32 cellular contexts compared by ENCODE assay signal in genomic region chr11:134628426-134628825, GRCh38.
"Had no signal": no experiment of that assay in that cellular context is flagged by ENCODE, and none has a peak within 500 bp of the region (broad histone marks: within the 10 kb centered on the region; RNA-seq: fewer than 3 reads in every experiment).

No MANE protein-coding gene starts in this region.

- H3K36me3 ChIP-seq: heart right ventricle, lower lobe of right lung, neural progenitor cell, neutrophil, ovary, right atrium auricular region, right lobe of liver, stomach, thyroid gland, transverse colon, upper lobe of right lung, uterus had no signal

- H3K4me1 Mint-ChIP-seq: mesothelial cell of epicardium; naive B cell; natural killer cell; nephron progenitor cell; stimulated activated naive B cell treated with anti-CD40 and anti-IgM and Interleukin-4, amounts not matched to agents 10 μg/mL and 1 μg/mL and 100 μg/mL, for 72 hours had no signal

- H3K9me3 ChIP-seq: heart right ventricle, lower lobe of right lung, neutrophil, ovary, right atrium auricular region, right lobe of liver, stomach, testis, thyroid gland, transverse colon, upper lobe of right lung, uterus had no signal

- H3K4me3 Mint-ChIP-seq: mesothelial cell of epicardium; naive B cell; natural killer cell; nephron progenitor cell; neural progenitor cell; stimulated activated naive B cell treated with anti-CD40 and anti-IgM and Interleukin-4, amounts not matched to agents 10 μg/mL and 1 μg/mL and 100 μg/mL, for 72 hours had no signal

- H3K9me3 Mint-ChIP-seq: mesothelial cell of epicardium, natural killer cell, nephron progenitor cell, neural progenitor cell had no signal

- H3K9ac ChIP-seq: neural progenitor cell had no signal

- DNase-seq: heart right ventricle; kidney glomerular epithelial cell; left cardiac atrium; lower lobe of right lung; mammary epithelial cell; mesenchymal stem cell; naive B cell; natural killer cell; nephron progenitor cell; occipital lobe; ovary; right lobe of liver; stimulated activated CD4-positive, alpha-beta T cell treated with anti-CD3 and anti-CD28 coated beads, Interleukin-12 subunit alpha, Interleukin-12 subunit beta, amount 100 ng/mL, for 4 hours; stimulated activated CD4-positive, alpha-beta T cell treated with anti-CD3 and anti-CD28 coated beads, Interleukin-15, amount 100 ng/mL, for 24 hours; stimulated activated CD4-positive, alpha-beta T cell treated with anti-CD3 and anti-CD28 coated beads, Interleukin-2, amount 100 ng/mL, for 24 hours; stimulated activated CD4-positive, alpha-beta T cell treated with anti-CD3 and anti-CD28 coated beads, Interleukin-4, amount 100 ng/mL, for 1 hour; stimulated activated naive B cell treated with anti-CD40 and anti-IgM and Interleukin-4, amounts not matched to agents 10 μg/mL and 1 μg/mL and 100 μg/mL, for 72 hours; stimulated activated naive CD8-positive, alpha-beta T cell treated with anti-CD3 and anti-CD28 coated beads, Interleukin-15, Interleukin-2, amounts not matched to agents 100 U/mL and 50 U/mL, for 24 hours; stomach; testis; thyroid gland; transverse colon; upper lobe of right lung; uterus had no signal

- H3K4me1 ChIP-seq: heart right ventricle, lower lobe of right lung, neural progenitor cell, right atrium auricular region, right lobe of liver, stomach, testis, thyroid gland, transverse colon, upper lobe of right lung, uterus had no signal

- H3K4me3 ChIP-seq: heart right ventricle, hepatocyte, lower lobe of right lung, neural progenitor cell, ovary, right atrium auricular region, right lobe of liver, skin epidermis, stomach, testis, thyroid gland, transverse colon, upper lobe of right lung, uterus had no signal

- H3K36me3 Mint-ChIP-seq: mesothelial cell of epicardium; naive B cell; natural killer cell; neural progenitor cell; stimulated activated naive B cell treated with anti-CD40 and anti-IgM and Interleukin-4, amounts not matched to agents 10 μg/mL and 1 μg/mL and 100 μg/mL, for 72 hours had no signal

- ATAC-seq: heart right ventricle; left cardiac atrium; left lobe of liver; lower lobe of right lung; natural killer cell; right lobe of liver; stimulated activated naive B cell treated with anti-CD40 and anti-IgM and Interleukin-4, amounts not matched to agents 10 μg/mL and 1 μg/mL and 100 μg/mL, for 72 hours; stimulated activated naive CD8-positive, alpha-beta T cell treated with anti-CD3 and anti-CD28 coated beads, Interleukin-15, Interleukin-2, amounts not matched to agents 100 U/mL and 50 U/mL, for 24 hours; upper lobe of right lung had no signal

- H3K27ac Mint-ChIP-seq: mesothelial cell of epicardium; naive B cell; natural killer cell; nephron progenitor cell; progenitor cell of endocrine pancreas; stimulated activated naive B cell treated with anti-CD40 and anti-IgM and Interleukin-4, amounts not matched to agents 10 μg/mL and 1 μg/mL and 100 μg/mL, for 72 hours had no signal

- H3K27me3 Mint-ChIP-seq: naive B cell had no signal

- H3K27ac ChIP-seq: heart right ventricle, hepatocyte, lower lobe of right lung, neural progenitor cell, neutrophil, ovary, right atrium auricular region, right lobe of liver, skin epidermis, stomach, testis, thyroid gland, transverse colon, upper lobe of right lung, uterus had no signal
